ENCODE assay signal across 1 cellular context in genomic region chr22:42623301-42623751, GRCh38.
TF ChIP-seq lines count a peak whose summit lies in the region.

No MANE protein-coding gene starts in this region.

TF ChIP-seq in WTC11, 78 proteins besides CTCF, POLR2A, EP300 and RAD21 (continued from another document):
- TF ChIP-seq E2F4 (CRISPR knock-in tag; IDR thresholded peaks at IDR 0.05; ENCODE audit: borderline replicate concordance, low read depth) (no peak), TEAD1 (CRISPR knock-in tag; IDR thresholded peaks at IDR 0.05) (no peak)
